ENCODE assay signal across 9 cellular contexts in genomic region chr17:48997827-48998556, GRCh38. TPM values are rescaled to one million over a fixed set of nuclear protein-coding genes. Genes with fewer than 3 reads are reported as not detected.
DNase-seq lines count a peak whose midpoint lies in the region; ATAC-seq and TF ChIP-seq lines count a peak whose summit lies in the region.
"Had no signal": no experiment of that assay in that cellular context is flagged by ENCODE, and none has a peak within 500 bp of the region (broad histone marks: within the 10 kb centered on the region; RNA-seq: fewer than 3 reads in every experiment).

No MANE protein-coding gene starts in this region.

- H3K27me3 ChIP-seq in smooth muscle cell (ENCODE audit: low read depth), result no peaks in the 10 kb centered on the region
- H3K27me3 ChIP-seq in uterus, result peaks cover 29 to 99% of the 10 kb centered on the region in 2 donors

- POLR2A ChIA-PET in activated CD4-positive, alpha-beta T cell treated with anti-CD3 and anti-CD28 coated beads for 36 hours (lab: Charles Lee), result no interaction called here

- no peak for TF ChIP-seq POLR2A in uterus (IDR thresholded peaks at IDR 0.05)

- intact Hi-C loops in activated CD4-positive, alpha-beta T cell treated with anti-CD3 and anti-CD28 coated beads for 36 hours (cut with DNase I, micrococcal nuclease), result loop anchor here (5.0 kb wide), 1 partner anchor 276 kb away; the partner anchor contains the start of genes PRAC1 (in 2 of the 2) and PRAC2 (in 2 of the 2)
- intact Hi-C loops in uterus (cut with DNase I; ENCODE audit: low total_unique reads), result no loop called here

- H3K9me3 Mint-ChIP-seq in activated CD4-positive, alpha-beta T cell treated with anti-CD3 and anti-CD28 coated beads for 36 hours (ENCODE audit: low read depth), result no peaks in the 10 kb centered on the region

- H4K20me1 ChIP-seq in smooth muscle cell (ENCODE audit: low read depth), result peaks cover 29% of the 10 kb centered on the region

- H3K9ac ChIP-seq in smooth muscle cell (ENCODE audit: low read depth), result peak overlapping the region; percentile 89
- H3K9ac ChIP-seq: BLaER1 treated with 17β-estradiol and CSF1 and Interleukin-3, amounts not matched to agents 10 nM and 100 nM had no signal

- DNase-seq in activated CD4-positive, alpha-beta T cell treated with anti-CD3 and anti-CD28 coated beads for 36 hours, result peak; percentile 16
- DNase-seq in activated CD4-positive, alpha-beta T cell treated with anti-CD3 and anti-CD28 coated beads, Interleukin-2, amount 50 U/mL, for 4 hours, result no peak
- DNase-seq in fibroblast of villous mesenchyme (ENCODE audit: low read depth) (no peak), smooth muscle cell (lab: John Stamatoyannopoulos, UW; ENCODE audit: unreplicated experiment) (no peak), uterus (no peak)

- H3F3A ChIP-seq in smooth muscle cell (ENCODE audit: low read depth), result peaks cover 3% of the 10 kb centered on the region

- WGBS in smooth muscle cell (ENCODE audit: low lambda C conversion rate), result under 1% methylated on average over 53 of the region's 58 CpGs

- H3K4me2 ChIP-seq in smooth muscle cell, result peak overlapping the region; percentile 95

- peaks cover 42% of the 10 kb centered on the region for H3K4me1 ChIP-seq in smooth muscle cell (ENCODE audit: low read depth)
- peaks cover 0 to 7% of the 10 kb centered on the region in 2 donors for H3K4me1 ChIP-seq in uterus

- H3K36me3 ChIP-seq in smooth muscle cell (ENCODE audit: low read depth) (no peaks in the 10 kb centered on the region), uterus (no peaks in the 10 kb centered on the region)
- H3K36me3 ChIP-seq: BLaER1 treated with 17β-estradiol and CSF1 and Interleukin-3, amounts not matched to agents 10 nM and 100 nM had no signal

- H3K27ac ChIP-seq in smooth muscle cell (ENCODE audit: low read depth) (peak overlapping the region; percentile 84), uterus (no peak overlapping the region)
- H3K27ac ChIP-seq: BLaER1 treated with 17β-estradiol and CSF1 and Interleukin-3, amounts not matched to agents 10 nM and 100 nM had no signal

- H3K79me2 ChIP-seq in smooth muscle cell (ENCODE audit: low read depth), result peaks cover 79% of the 10 kb centered on the region

- H3K4me3 ChIP-seq in fibroblast of villous mesenchyme (ENCODE audit: low read depth, low read length), result peak overlapping the region; percentile 85
- H3K4me3 ChIP-seq in smooth muscle cell, result peak overlapping the region; percentile 96
- peak overlapping the region in 1 of 2 donors; percentile 20 for H3K4me3 ChIP-seq in uterus

- no peaks in the 10 kb centered on the region for H3K9me3 ChIP-seq in smooth muscle cell (replicated peaks; ENCODE audit: low read depth)
- no peaks in the 10 kb centered on the region for H3K9me3 ChIP-seq in uterus
- H3K9me3 ChIP-seq: BLaER1 treated with 17β-estradiol and CSF1 and Interleukin-3, amounts not matched to agents 10 nM and 100 nM had no signal

- H3K4me3 Mint-ChIP-seq in activated CD4-positive, alpha-beta T cell treated with anti-CD3 and anti-CD28 coated beads for 36 hours, result peak overlapping the region; percentile 64

- H3K27me3 Mint-ChIP-seq in activated CD4-positive, alpha-beta T cell treated with anti-CD3 and anti-CD28 coated beads for 36 hours, result peaks cover 75% of the 10 kb centered on the region

- CTCF ChIA-PET in activated CD4-positive, alpha-beta T cell treated with anti-CD3 and anti-CD28 coated beads for 36 hours (lab: Charles Lee), result no interaction called here

- peak overlapping the region; percentile 6 for H2AFZ ChIP-seq in smooth muscle cell (ENCODE audit: low read depth)

- H3K27ac Mint-ChIP-seq in activated CD4-positive, alpha-beta T cell treated with anti-CD3 and anti-CD28 coated beads for 36 hours, result no peak overlapping the region

- ATAC-seq in activated CD4-positive, alpha-beta T cell treated with anti-CD3 and anti-CD28 coated beads for 36 hours, result no peak
- ATAC-seq in SK-N-SH treated with all-trans-retinoic acid at 6 μM for 48 hours (peak; percentile 51), GM18907 (IDR thresholded peaks at IDR 0.05; ENCODE audit: unreplicated experiment) (no peak), HG03439 (IDR thresholded peaks at IDR 0.05; ENCODE audit: unreplicated experiment) (no peak)

- TF ChIP-seq CTCF in fibroblast of villous mesenchyme (IDR thresholded peaks at IDR 0.05; ENCODE audit: insufficient read depth, low read depth, low read length) (no peak), smooth muscle cell (IDR thresholded peaks at IDR 0.05; ENCODE audit: borderline replicate concordance, insufficient read depth, poor library complexity, severe bottlenecking) (no peak), uterus (IDR thresholded peaks at IDR 0.05) (no peak)

- no peaks in the 10 kb centered on the region for H3K36me3 Mint-ChIP-seq in activated CD4-positive, alpha-beta T cell treated with anti-CD3 and anti-CD28 coated beads for 36 hours (ENCODE audit: low read depth)

- H3K4me1 Mint-ChIP-seq in activated CD4-positive, alpha-beta T cell treated with anti-CD3 and anti-CD28 coated beads for 36 hours, result peaks cover 25% of the 10 kb centered on the region

TF ChIP-seq in SK-N-SH treated with all-trans-retinoic acid at 6 μM for 48 hours, 23 proteins besides CTCF, POLR2A, EP300 and RAD21:
- no peak for TF ChIP-seq TOX (CRISPR knock-in tag; IDR thresholded peaks at IDR 0.05; ENCODE audit: borderline replicate concordance)
- TF ChIP-seq PATZ1 (CRISPR knock-in tag; IDR thresholded peaks at IDR 0.05; ENCODE audit: borderline replicate concordance), result no peak
- no peak for TF ChIP-seq BACH2 (CRISPR knock-in tag; IDR thresholded peaks at IDR 0.05; ENCODE audit: borderline replicate concordance)
- TF ChIP-seq CREB5 (CRISPR knock-in tag; IDR thresholded peaks at IDR 0.05; ENCODE audit: low read depth), result no peak
- TF ChIP-seq CSDC2 (CRISPR knock-in tag; IDR thresholded peaks at IDR 0.05), result no peak
- no peak for TF ChIP-seq ESRRG (CRISPR knock-in tag; IDR thresholded peaks at IDR 0.05)
- no peak for TF ChIP-seq GLIS3 (CRISPR knock-in tag; IDR thresholded peaks at IDR 0.05)
- TF ChIP-seq OSR1 (CRISPR knock-in tag; IDR thresholded peaks at IDR 0.05), result no peak
- TF ChIP-seq ZNF565 (CRISPR knock-in tag; conservative IDR thresholded peaks at IDR 0.05; ENCODE audit: low read depth), result no peak
- TF ChIP-seq ISL1 (CRISPR knock-in tag; IDR thresholded peaks at IDR 0.05), result no peak

RNA-seq across cellular contexts. Expression of gene IGF2BP1, which starts 0.8 kb away (rescaled TPM):
- under 1 TPM; 0.43 to 0.97 TPM for total RNA-seq in activated CD4-positive, alpha-beta T cell treated with anti-CD3 and anti-CD28 coated beads for 36 hours
- total RNA-seq in fibroblast of villous mesenchyme, result 2.6 and 6.4 TPM in 2 replicates
- 51.0 and 54.6 TPM in 2 replicates for total RNA-seq in smooth muscle cell
- polyA plus RNA-seq in smooth muscle cell, result 49.7 and 51.4 TPM in 2 replicates
- total RNA-seq in uterus, result 1 to 10 TPM in 1 of 4 donors, under 1 TPM in 1, not detected in 2; under 0.01 to 1.8 TPM

RNA-seq across cellular contexts. Expression of gene GIP, which starts 29.6 kb away (rescaled TPM):
- not detected for total RNA-seq in activated CD4-positive, alpha-beta T cell treated with anti-CD3 and anti-CD28 coated beads for 36 hours
- not detected in 2 replicates for total RNA-seq in fibroblast of villous mesenchyme
- not detected in 2 replicates for total RNA-seq in smooth muscle cell
- polyA plus RNA-seq in smooth muscle cell, result 1.6 and 1.9 TPM in 2 replicates
- total RNA-seq in uterus, result not detected

RNA-seq across cellular contexts. Expression of gene SNF8, which starts 53.4 kb away (rescaled TPM):
- total RNA-seq in activated CD4-positive, alpha-beta T cell treated with anti-CD3 and anti-CD28 coated beads for 36 hours, result 10 to 100 TPM; 59.5 to 94.0 TPM
- total RNA-seq in fibroblast of villous mesenchyme (61.3 and 87.0 TPM in 2 replicates), smooth muscle cell (69.0 and 69.6 TPM in 2 replicates), uterus (10 to 100 TPM in 3 of 4 donors, 1 to 10 TPM in 1; 6.9 to 64.6 (median 38.4) TPM)
- polyA plus RNA-seq in smooth muscle cell, result 260 and 263 TPM in 2 replicates
